ENCODE assay signal across 8 cellular contexts in genomic region chr1:167342846-167343245, GRCh38.
A peak's percentile ranks its signal among the peaks of the same experiment; 100 is the strongest.
DNase-seq lines count a peak whose midpoint lies in the region; ATAC-seq and TF ChIP-seq lines count a peak whose summit lies in the region.

No MANE protein-coding gene starts in this region.

- no peak for TF ChIP-seq POLR2A in adrenal gland (IDR thresholded peaks at IDR 0.05)

- DNase-seq in NCI-H1930 (lab: John Stamatoyannopoulos, UW) = no peak
- no peak for DNase-seq in adrenal gland
- no peak for DNase-seq in cerebellar cortex (ENCODE audit: low spot score)
- no peak for DNase-seq in NCI-H187 treated with DMSO at 0.1 percent for 48 hours (lab: John Stamatoyannopoulos, UW)

- H4K20me1 ChIP-seq in OCI-LY3 (ENCODE audit: insufficient read depth, low read length) = no peaks in the 10 kb centered on the region; the same call in 1 of the 2 replicates

- H3K4me1 ChIP-seq in OCI-LY3 (ENCODE audit: low read length) = no peaks in the 10 kb centered on the region
- H3K4me1 ChIP-seq in liver (ENCODE audit: control insufficient read depth in 4 of 4, insufficient read depth in 4 of 4, low read length in 3 of 4) = peaks cover 0 to 3% (median 0%) of the 10 kb centered on the region in 4 donors
- peaks cover 0 to 5% of the 10 kb centered on the region in 2 donors for H3K4me1 ChIP-seq in adrenal gland (replicated peaks in 1 of 2)

- peak; percentile 39; the same call in 1 of the 2 replicates for TF ChIP-seq CTCF in GM12874 (IDR thresholded peaks at IDR 0.05; ENCODE audit: insufficient read depth, low read depth, low read length)
- TF ChIP-seq CTCF in OCI-LY3 (IDR thresholded peaks at IDR 0.05; ENCODE audit: low read depth, low read length) = peak; percentile 76
- TF ChIP-seq CTCF in liver (IDR thresholded peaks at IDR 0.05; ENCODE audit: low read depth, low read length, missing input control) = peak; percentile 54
- no peak for TF ChIP-seq CTCF in adrenal gland (IDR thresholded peaks at IDR 0.05)

- H3K9ac ChIP-seq in OCI-LY3 (ENCODE audit: low read length) = no peak overlapping the region
- no peak overlapping the region for H3K9ac ChIP-seq in liver (ENCODE audit: low read depth in 1 of 2, low read length in 2 of 2)

- TF ChIP-seq RAD21 in liver (IDR thresholded peaks at IDR 0.05) = peak; percentile 80 to 85

- no peak overlapping the region for H2AFZ ChIP-seq in OCI-LY3 (ENCODE audit: low read depth, low read length)

- H3K4me2 ChIP-seq in OCI-LY3 (ENCODE audit: low read length) = no peak overlapping the region

- H3K27me3 ChIP-seq in OCI-LY3 (ENCODE audit: low read depth, low read length) (no peaks in the 10 kb centered on the region), liver (ENCODE audit: control insufficient read depth in 4 of 4, insufficient read depth in 4 of 4, low read length in 3 of 4) (no peaks in the 10 kb centered on the region), adrenal gland (no peaks in the 10 kb centered on the region)

- no peak overlapping the region for H3K27ac ChIP-seq in OCI-LY3 (ENCODE audit: low read length)
- no peak overlapping the region for H3K27ac ChIP-seq in liver (ENCODE audit: low read depth in 1 of 2, low read length in 2 of 2)
- H3K27ac ChIP-seq in adrenal gland = no peak overlapping the region

- H3K79me2 ChIP-seq in OCI-LY3 (ENCODE audit: low read length) = 0 out of 2 replicates have a peak, but pooled peaks cover 4% of the 10 kb centered on the region

- WGBS in liver = 59% methylated on average over 3 of the region's 3 CpGs
- WGBS in adrenal gland, 4 donors = 82 to 84% (median 83%) methylated on average over 3 of the region's 3 CpGs

- H3K36me3 ChIP-seq in OCI-LY3 (replicated peaks; ENCODE audit: low read depth, low read length) (peaks cover 13% of the 10 kb centered on the region), liver (ENCODE audit: control insufficient read depth in 4 of 4, insufficient read depth in 3 of 4, low read depth in 1 of 4, low read length in 3 of 4) (no peaks in the 10 kb centered on the region), adrenal gland (replicated peaks in 1 of 2) (no peaks in the 10 kb centered on the region)

- H3K4me3 ChIP-seq in OCI-LY3 (ENCODE audit: low read length) (no peak overlapping the region), liver (ENCODE audit: low read depth in 1 of 3, low read length in 3 of 3) (no peak overlapping the region), adrenal gland (no peak overlapping the region)

- ATAC-seq in GM21786 (IDR thresholded peaks at IDR 0.05; ENCODE audit: unreplicated experiment) = peak; percentile 70

- H3K9me3 ChIP-seq in OCI-LY3 (ENCODE audit: insufficient read depth, low read length) = no peaks in the 10 kb centered on the region
- H3K9me3 ChIP-seq in liver (ENCODE audit: control insufficient read depth in 4 of 4, low read length in 3 of 4) = peaks cover 0 to 1% (median 0%) of the 10 kb centered on the region in 4 donors
- no peaks in the 10 kb centered on the region for H3K9me3 ChIP-seq in adrenal gland (replicated peaks in 1 of 3)

- intact Hi-C loops in adrenal gland (cut with DNase I) = no loop called here

TF ChIP-seq in liver, 16 proteins besides CTCF, POLR2A, EP300 and RAD21:
- peak; percentile 44 for TF ChIP-seq NR2F2 (IDR thresholded peaks at IDR 0.05)
- peak in 1 of 2 donors; percentile 38 for TF ChIP-seq RXRA (IDR thresholded peaks at IDR 0.05)
- TF ChIP-seq ATF3 (IDR thresholded peaks at IDR 0.05) = no peak
- no peak for TF ChIP-seq SP1 (IDR thresholded peaks at IDR 0.05)
- no peak for TF ChIP-seq TAF1 (conservative IDR thresholded peaks at IDR 0.05)
- TF ChIP-seq HNF4A (conservative IDR thresholded peaks at IDR 0.05) = peak in 1 of 2 donors; percentile 57
- TF ChIP-seq, protein P1, sequence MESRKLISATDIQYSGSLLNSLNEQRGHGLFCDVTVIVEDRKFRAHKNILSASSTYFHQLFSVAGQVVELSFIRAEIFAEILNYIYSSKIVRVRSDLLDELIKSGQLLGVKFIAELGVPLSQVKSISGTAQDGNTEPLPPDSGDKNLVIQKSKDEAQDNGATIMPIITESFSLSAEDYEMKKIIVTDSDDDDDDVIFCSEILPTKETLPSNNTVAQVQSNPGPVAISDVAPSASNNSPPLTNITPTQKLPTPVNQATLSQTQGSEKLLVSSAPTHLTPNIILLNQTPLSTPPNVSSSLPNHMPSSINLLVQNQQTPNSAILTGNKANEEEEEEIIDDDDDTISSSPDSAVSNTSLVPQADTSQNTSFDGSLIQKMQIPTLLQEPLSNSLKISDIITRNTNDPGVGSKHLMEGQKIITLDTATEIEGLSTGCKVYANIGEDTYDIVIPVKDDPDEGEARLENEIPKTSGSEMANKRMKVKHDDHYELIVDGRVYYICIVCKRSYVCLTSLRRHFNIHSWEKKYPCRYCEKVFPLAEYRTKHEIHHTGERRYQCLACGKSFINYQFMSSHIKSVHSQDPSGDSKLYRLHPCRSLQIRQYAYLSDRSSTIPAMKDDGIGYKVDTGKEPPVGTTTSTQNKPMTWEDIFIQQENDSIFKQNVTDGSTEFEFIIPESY (IDR thresholded peaks at IDR 0.05) = no peak

Comparison
In these comparisons a context has a peak if more than half of its experiments do, and no peak if none do; other contexts are left out.
1. CTCF ChIP-seq: peak in GM12874 (single experiment), OCI-LY3 (single experiment) and liver (single experiment); none in adrenal gland (0 of 6).